In genomic region chr18:36828630-36829361, GRCh38 we compare ENCODE assay signal across 1 cellular context.
TF ChIP-seq lines count a peak whose summit lies in the region.

Gene KIAA1328 (plus strand): TSS chr18:36829127. CDS start chr18:36829139, 12 bp downstream.
Gene TPGS2 (minus strand): TSS chr18:36829002. CDS start chr18:36828767, 235 bp downstream.

TF ChIP-seq in HEK293, 187 proteins besides CTCF, POLR2A, EP300 and RAD21 (continued from another document and continues in another):
- TF ChIP-seq ZNF449 (tag by site-specific recombination; IDR thresholded peaks at IDR 0.05) (no peak), ZNF596 (tag by site-specific recombination; IDR thresholded peaks at IDR 0.05) (no peak), ZIC2 (tag by site-specific recombination; IDR thresholded peaks at IDR 0.05) (no peak; the same call in 1 of the 2 replicates), ZNF2 (tag by site-specific recombination; IDR thresholded peaks at IDR 0.05) (peak; percentile 70; the same call in 1 of the 2 replicates), ZNF645 (tag by site-specific recombination; IDR thresholded peaks at IDR 0.05) (no peak), REST (tag by site-specific recombination; IDR thresholded peaks at IDR 0.05) (no peak), TSHZ1 (tag by site-specific recombination; IDR thresholded peaks at IDR 0.05; ENCODE audit: borderline replicate concordance) (no peak), ZNF513 (tag by site-specific recombination; IDR thresholded peaks at IDR 0.05) (no peak), ZNF510 (tag by site-specific recombination; IDR thresholded peaks at IDR 0.05; ENCODE audit: insufficient replicate concordance) (no peak), ZSCAN5A (tag by site-specific recombination; IDR thresholded peaks at IDR 0.05) (no peak), ZFP69B (tag by site-specific recombination; IDR thresholded peaks at IDR 0.05) (no peak), SETDB1 (IDR thresholded peaks at IDR 0.05; ENCODE audit: insufficient read length, low read length) (no peak), AEBP2 (tag by site-specific recombination; IDR thresholded peaks at IDR 0.05; ENCODE audit: borderline replicate concordance) (no peak), ZSCAN30 (tag by site-specific recombination; IDR thresholded peaks at IDR 0.05) (peak; percentile 90), MEIS1 (CRISPR knock-in tag; IDR thresholded peaks at IDR 0.05; ENCODE audit: borderline replicate concordance) (no peak), KLF10 (tag by site-specific recombination; IDR thresholded peaks at IDR 0.05) (peak; percentile 59), ZBTB17 (tag by site-specific recombination; IDR thresholded peaks at IDR 0.05) (peak; percentile 45; the same call in 1 of the 2 replicates), ZNF10 (tag by site-specific recombination; IDR thresholded peaks at IDR 0.05) (no peak), ZNF660 (tag by site-specific recombination; IDR thresholded peaks at IDR 0.05) (peak; percentile 57; the same call in 1 of the 2 replicates), ZNF555 (tag by site-specific recombination; conservative IDR thresholded peaks at IDR 0.05) (no peak), ZBTB8A (tag by site-specific recombination; IDR thresholded peaks at IDR 0.05) (peak; percentile 96), ZNF610 (tag by site-specific recombination; IDR thresholded peaks at IDR 0.05; ENCODE audit: borderline replicate concordance) (peak; percentile 78; the same call in 1 of the 2 replicates), ZNF239 (tag by site-specific recombination; IDR thresholded peaks at IDR 0.05) (no peak), IKZF3 (tag by site-specific recombination; IDR thresholded peaks at IDR 0.05) (peak; percentile 39; the same call in 1 of the 2 replicates), ZNF311 (tag by site-specific recombination; IDR thresholded peaks at IDR 0.05; ENCODE audit: borderline replicate concordance) (no peak), ZNF48 (tag by site-specific recombination; IDR thresholded peaks at IDR 0.05) (no peak), ZNF501 (tag by site-specific recombination; IDR thresholded peaks at IDR 0.05) (peak; percentile 85), ZNF514 (tag by site-specific recombination; IDR thresholded peaks at IDR 0.05) (no peak), ZNF639 (tag by site-specific recombination; IDR thresholded peaks at IDR 0.05) (no peak), SP3 (tag by site-specific recombination; IDR thresholded peaks at IDR 0.05) (peak; percentile 92), KLF7 (tag by site-specific recombination; IDR thresholded peaks at IDR 0.05; ENCODE audit: borderline replicate concordance) (peak; percentile 72; the same call in 1 of the 2 replicates), ZNF623 (tag by site-specific recombination; IDR thresholded peaks at IDR 0.05) (no peak), ATF2 (tag by site-specific recombination; IDR thresholded peaks at IDR 0.05; ENCODE audit: low read depth) (no peak), ZNF624 (tag by site-specific recombination; IDR thresholded peaks at IDR 0.05) (no peak), ZBTB48 (tag by site-specific recombination; IDR thresholded peaks at IDR 0.05) (no peak), ZBTB11 (tag by site-specific recombination; conservative IDR thresholded peaks at IDR 0.05; ENCODE audit: low read depth) (peak; percentile 82)
